In genomic region chr2:168348076-168348475, GRCh38 we compare ENCODE assay signal across 8 cellular contexts.
DNase-seq lines count a peak whose midpoint lies in the region; ATAC-seq and TF ChIP-seq lines count a peak whose summit lies in the region.

No MANE protein-coding gene starts in this region.

- TF ChIP-seq CTCF in foreskin fibroblast (IDR thresholded peaks at IDR 0.05; ENCODE audit: low read depth, low read length) = peak; percentile 53

- ATAC-seq in GM18873 (IDR thresholded peaks at IDR 0.05; ENCODE audit: low FRiP score, unreplicated experiment) = peak; percentile 68
- peak; percentile 55 for ATAC-seq in HG03457 (IDR thresholded peaks at IDR 0.05; ENCODE audit: unreplicated experiment)
- ATAC-seq in GM21528 (IDR thresholded peaks at IDR 0.05; ENCODE audit: low FRiP score, unreplicated experiment) = no peak

- peak; percentile 12 for DNase-seq in DMS114 treated with DMSO at 0.1 percent for 48 hours (lab: John Stamatoyannopoulos, UW; ENCODE audit: unreplicated experiment)
- peak; percentile 50 for DNase-seq in RPMI7951 (ENCODE audit: low read depth)
- peak in 1 of 2 donors; percentile 50 for DNase-seq in foreskin fibroblast
- peak; percentile 12 for DNase-seq in smooth muscle cell of the brain vasculature (ENCODE audit: low read depth, low spot score)
- DNase-seq in NCI-H2196 (lab: John Stamatoyannopoulos, UW; ENCODE audit: unreplicated experiment) = no peak

- H3K4me3 ChIP-seq in foreskin fibroblast (ENCODE audit: low read depth in 1 of 2, low read length in 2 of 2) = no peak overlapping the region
